In the genomic region with DNA sequence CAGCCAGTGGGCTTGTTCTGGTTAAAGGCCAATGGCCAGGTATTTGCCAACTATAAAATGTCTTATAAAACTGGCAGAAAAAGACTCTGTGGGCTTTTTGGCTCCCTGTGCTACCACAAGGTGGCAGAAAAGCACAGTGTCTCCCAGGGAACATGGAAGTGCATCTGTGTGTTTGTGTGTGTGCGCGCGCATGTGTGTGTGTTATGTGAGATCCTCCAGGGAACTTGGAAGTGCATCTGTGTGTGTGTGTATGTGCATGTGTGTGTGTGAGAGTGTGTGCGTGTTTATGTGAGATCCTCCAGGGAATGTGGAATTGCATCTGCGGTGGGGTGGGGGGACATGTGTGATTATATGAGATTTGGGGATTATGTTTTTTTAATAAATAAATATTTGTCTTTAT, we compare ENCODE assay signal across 8 cellular contexts. TPM values are rescaled to one million over a fixed set of nuclear protein-coding genes. Genes with fewer than 3 reads are reported as not detected.
A peak's percentile ranks its signal among the peaks of the same experiment; 100 is the strongest.
DNase-seq lines count a peak whose midpoint lies in the region; FAIRE-seq and TF ChIP-seq lines count a peak whose summit lies in the region.

No MANE protein-coding gene starts in this region.

- TF ChIP-seq CTCF in Peyer's patch (IDR thresholded peaks at IDR 0.05) (peak in 4 of 6 experiments; percentile 36 to 52 (median 41)), astrocyte of the cerebellum (IDR thresholded peaks at IDR 0.05; ENCODE audit: low read depth, low read length, missing control alignments) (peak; percentile 63), kidney (IDR thresholded peaks at IDR 0.05; ENCODE audit: borderline replicate concordance, extremely low read depth, insufficient read depth) (peak; percentile 64)

- no peak overlapping the region for H3K9ac ChIP-seq in kidney (ENCODE audit: low read length in 2 of 2)

- no peak overlapping the region for H3K4me3 ChIP-seq in Peyer's patch
- H3K4me3 ChIP-seq in astrocyte of the cerebellum (ENCODE audit: low read depth, low read length) = no peak overlapping the region
- no peak overlapping the region for H3K4me3 ChIP-seq in kidney (ENCODE audit: low read length in 2 of 2)

- intact Hi-C loops in kidney (cut with DNase I) = no loop called here

- H3K36me3 ChIP-seq in Peyer's patch (no peaks in the 10 kb centered on the region), kidney (ENCODE audit: control insufficient read depth in 1 of 2, insufficient read depth in 2 of 2, low read length in 2 of 2) (no peaks in the 10 kb centered on the region)

- DNase-seq in D341Med (ENCODE audit: low spot score) (peak; percentile 50), HK-2 (ENCODE audit: unreplicated experiment) (peak; percentile 36), Peyer's patch (peak in 2 of 3 donors; percentile 20 to 71), astrocyte of the cerebellum (ENCODE audit: low read depth) (peak; percentile 46), kidney (no peak), LoVo (ENCODE audit: low spot score) (no peak), DMS153 (lab: John Stamatoyannopoulos, UW) (no peak)
- DNase-seq in stimulated activated CD8-positive, alpha-beta memory T cell treated with anti-CD3 and anti-CD28 coated beads, Interleukin-12 subunit alpha, Interleukin-12 subunit beta, amount 100 ng/mL, for 1 hour (ENCODE audit: low read depth) = peak; percentile 11

- H3K27ac ChIP-seq in Peyer's patch (no peak overlapping the region), kidney (ENCODE audit: low read depth in 2 of 2, low read length in 2 of 2) (no peak overlapping the region)

- no peaks in the 10 kb centered on the region for H3K27me3 ChIP-seq in Peyer's patch

- no peaks in the 10 kb centered on the region for H3K4me1 ChIP-seq in Peyer's patch
- H3K4me1 ChIP-seq in kidney (ENCODE audit: control insufficient read depth in 1 of 2, insufficient read depth in 1 of 2, low read depth in 1 of 2, low read length in 2 of 2) = no peaks in the 10 kb centered on the region

- H3K9me3 ChIP-seq in Peyer's patch = no peaks in the 10 kb centered on the region
- H3K9me3 ChIP-seq in kidney (ENCODE audit: control insufficient read depth in 1 of 2, low read length in 2 of 2) = no peaks in the 10 kb centered on the region

- no peak for FAIRE-seq in kidney (lab: Jason Lieb, UNC)

- no peak for TF ChIP-seq POLR2A in Peyer's patch (IDR thresholded peaks at IDR 0.05)

- in situ Hi-C loops in astrocyte of the cerebellum (cut with HindIII; ENCODE audit: low sequenced_read_pairs) = no loop called here

RNA-seq across cellular contexts. Expression of a gene that starts 30.2 kb away (rescaled TPM):
- 10 to 100 TPM; 28.7 to 55.3 (median 48.5) TPM for total RNA-seq in Peyer's patch
- total RNA-seq in kidney = 54.1 TPM
- 25.7 TPM for polyA plus RNA-seq in kidney (ENCODE audit: insufficient read depth, low read depth, low replicate concordance)

Comparison
In these comparisons a context has a peak if more than half of its experiments do, and no peak if none do; other contexts are left out.
1. DNase-seq: peak in D341Med (single experiment), HK-2 (single experiment), Peyer's patch (2 of 3), astrocyte of the cerebellum (single experiment) and stimulated activated CD8-positive, alpha-beta memory T cell treated with anti-CD3 and anti-CD28 coated beads, Interleukin-12 subunit alpha, Interleukin-12 subunit beta, amount 100 ng/mL, for 1 hour (single experiment); none in kidney (single experiment), LoVo (single experiment) and DMS153 (single experiment).
2. Peak in every context shown above with its lines, with median percentiles within 50 percentile points of each other: CTCF ChIP-seq.